9 cellular contexts compared by ENCODE assay signal in the genomic region with DNA sequence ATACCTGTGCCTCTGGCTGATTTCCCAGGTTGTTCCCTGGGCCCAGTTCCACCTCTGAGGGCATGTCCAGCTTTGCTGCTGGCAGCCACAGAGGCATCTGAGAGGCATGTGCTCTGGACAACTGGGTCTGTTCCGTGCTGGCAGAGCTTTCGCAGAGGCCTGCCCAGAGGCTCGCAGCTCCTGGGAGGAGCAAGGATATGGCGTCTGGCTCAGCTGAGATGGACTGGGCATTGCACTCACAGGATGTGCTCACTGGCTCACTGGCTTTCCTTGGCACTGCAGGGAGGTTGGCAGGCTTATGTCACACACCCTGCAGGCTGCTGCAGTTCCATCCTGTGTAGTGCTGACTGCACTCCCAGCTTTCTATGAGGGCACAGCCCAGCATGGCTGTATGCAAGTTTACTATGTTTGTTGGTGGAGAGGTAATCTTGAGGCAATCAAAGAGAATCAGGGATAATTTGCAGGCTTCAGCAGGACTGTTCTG.
DNase-seq lines count a peak whose midpoint lies in the region; ATAC-seq lines count a peak whose summit lies in the region.
"Had no signal": no experiment of that assay in that cellular context is flagged by ENCODE, and none has a peak within 500 bp of the region (broad histone marks: within the 10 kb centered on the region; RNA-seq: fewer than 3 reads in every experiment).

No MANE protein-coding gene starts in this region.

- H3K4me1 ChIP-seq in thymus (ENCODE audit: control insufficient read depth, insufficient read depth, low read length) = peaks cover 2% of the 10 kb centered on the region

- WGBS in thymus = 93% methylated on average over 4 of the region's 4 CpGs

- no peaks in the 10 kb centered on the region for H3K9me3 ChIP-seq in thymus (ENCODE audit: control insufficient read depth)

- H3K27ac ChIP-seq in thymus (ENCODE audit: low read depth) = peak overlapping the region; percentile 25

- H3K27me3 ChIP-seq in thymus (ENCODE audit: control insufficient read depth, insufficient read depth) = no peaks in the 10 kb centered on the region

- H3K4me3 ChIP-seq in thymus (ENCODE audit: low read length) = no peak overlapping the region

- DNase-seq in NCI-H1436 treated with DMSO at 0.1 percent for 48 hours (lab: John Stamatoyannopoulos, UW) (peak; percentile 50), NCI-H1436 (lab: John Stamatoyannopoulos, UW) (no peak), astrocyte of the hippocampus (ENCODE audit: low read depth, low spot score) (peak; percentile 51), hypothalamus (lab: John Stamatoyannopoulos, UW) (peak in 44 of 51 donors; percentile 11 to 87 (median 61))
- DNase-seq: activated T-cell treated with anti-CD3 and anti-CD28 coated beads, Interleukin-2, amount 50 U/mL, for 24 hours had no signal

- ATAC-seq in GM21619 (IDR thresholded peaks at IDR 0.05; ENCODE audit: unreplicated experiment) = no peak
- ATAC-seq in HG03521 (IDR thresholded peaks at IDR 0.05; ENCODE audit: unreplicated experiment) = no peak
- ATAC-seq in HG02610 (IDR thresholded peaks at IDR 0.05; ENCODE audit: unreplicated experiment) = no peak

- no peaks in the 10 kb centered on the region for H3K36me3 ChIP-seq in thymus (ENCODE audit: control insufficient read depth, insufficient read depth)
